10 cellular contexts compared by ENCODE assay signal in genomic region chr1:12178511-12178910, GRCh38. TPM values are rescaled to one million over a fixed set of nuclear protein-coding genes. Genes with fewer than 3 reads are reported as not detected.
DNase-seq lines count a peak whose midpoint lies in the region; ATAC-seq and TF ChIP-seq lines count a peak whose summit lies in the region.
"Had no signal": no experiment of that assay in that cellular context is flagged by ENCODE, and none has a peak within 500 bp of the region (broad histone marks: within the 10 kb centered on the region; RNA-seq: fewer than 3 reads in every experiment).

No MANE protein-coding gene starts in this region.

- no peak for TF ChIP-seq EP300 in esophagus muscularis mucosa (IDR thresholded peaks at IDR 0.05)

- peak; percentile 6 for DNase-seq in NCI-H2171 treated with DMSO at 0.1 percent for 48 hours (lab: John Stamatoyannopoulos, UW)
- DNase-seq in NCI-H2171 (lab: John Stamatoyannopoulos, UW): no peak
- peak; percentile 40 for DNase-seq in NCI-H510A treated with DMSO at 0.1 percent for 48 hours (lab: John Stamatoyannopoulos, UW)
- DNase-seq in esophagus muscularis mucosa (ENCODE audit: extremely low spot score): no peak
- no peak for DNase-seq in D341Med (ENCODE audit: low spot score)
- DNase-seq in AG08396 (ENCODE audit: low spot score): no peak
- DNase-seq: hippocampal formation had no signal

- no peaks in the 10 kb centered on the region for H3K9me3 ChIP-seq in esophagus muscularis mucosa
- H3K9me3 ChIP-seq: ascending aorta had no signal

- H3K36me3 Mint-ChIP-seq in stimulated activated memory B cell treated with anti-CD40 and anti-IgM and Interleukin-4, amounts not matched to agents 10 μg/mL and 1 μg/mL and 100 μg/mL, for 72 hours: peaks cover 37% of the 10 kb centered on the region

- peaks cover 0 to 24% (median 0%) of the 10 kb centered on the region in 4 donors for H3K27me3 ChIP-seq in esophagus muscularis mucosa
- H3K27me3 ChIP-seq: ascending aorta had no signal

- TF ChIP-seq CTCF in esophagus muscularis mucosa (IDR thresholded peaks at IDR 0.05): no peak

- no peak for TF ChIP-seq POLR2A in esophagus muscularis mucosa (IDR thresholded peaks at IDR 0.05; ENCODE audit: low read depth)

- peak overlapping the region; percentile 67 for H3K4me3 Mint-ChIP-seq in stimulated activated memory B cell treated with anti-CD40 and anti-IgM and Interleukin-4, amounts not matched to agents 10 μg/mL and 1 μg/mL and 100 μg/mL, for 72 hours

- no peak for ATAC-seq in stimulated activated memory B cell treated with anti-CD40 and anti-IgM and Interleukin-4, amounts not matched to agents 10 μg/mL and 1 μg/mL and 100 μg/mL, for 72 hours
- no peak for ATAC-seq in GM21723 (IDR thresholded peaks at IDR 0.05; ENCODE audit: unreplicated experiment)

- WGBS in esophagus muscularis mucosa: 69% methylated on average over 11 of the region's 11 CpGs

- no peak overlapping the region for H3K4me3 ChIP-seq in esophagus muscularis mucosa
- H3K4me3 ChIP-seq: ascending aorta had no signal

- H3K4me1 Mint-ChIP-seq in stimulated activated memory B cell treated with anti-CD40 and anti-IgM and Interleukin-4, amounts not matched to agents 10 μg/mL and 1 μg/mL and 100 μg/mL, for 72 hours: peaks cover 96% of the 10 kb centered on the region

- H3K27ac ChIP-seq in esophagus muscularis mucosa (replicated peaks in 1 of 4): peak overlapping the region; percentile 40 to 72 (median 62)

- intact Hi-C loops in esophagus muscularis mucosa (cut with DNase I): no loop called here

- H3K27me3 Mint-ChIP-seq in stimulated activated memory B cell treated with anti-CD40 and anti-IgM and Interleukin-4, amounts not matched to agents 10 μg/mL and 1 μg/mL and 100 μg/mL, for 72 hours: no peaks in the 10 kb centered on the region

- no peaks in the 10 kb centered on the region for H3K36me3 ChIP-seq in esophagus muscularis mucosa
- H3K36me3 ChIP-seq: ascending aorta had no signal

- H3K9me3 Mint-ChIP-seq in stimulated activated memory B cell treated with anti-CD40 and anti-IgM and Interleukin-4, amounts not matched to agents 10 μg/mL and 1 μg/mL and 100 μg/mL, for 72 hours: no peaks in the 10 kb centered on the region

- peak overlapping the region; percentile 75 for H3K27ac Mint-ChIP-seq in stimulated activated memory B cell treated with anti-CD40 and anti-IgM and Interleukin-4, amounts not matched to agents 10 μg/mL and 1 μg/mL and 100 μg/mL, for 72 hours

- peaks cover 68 to 95% (median 84%) of the 10 kb centered on the region in 4 donors for H3K4me1 ChIP-seq in esophagus muscularis mucosa

RNA-seq across cellular contexts. Expression of gene TNFRSF1B, which starts 11.7 kb away (rescaled TPM):
- total RNA-seq in esophagus muscularis mucosa: 10 to 100 TPM; 15.4 to 55.5 (median 32.4) TPM

RNA-seq across cellular contexts. Expression of gene VPS13D, which starts 51.3 kb away (rescaled TPM):
- 10 to 100 TPM; 67.8 to 93.3 (median 85.4) TPM for total RNA-seq in esophagus muscularis mucosa

Comparison
In these comparisons a context has a peak if more than half of its experiments do, and no peak if none do; other contexts are left out.
1. DNase-seq: peak in NCI-H2171 treated with DMSO at 0.1 percent for 48 hours (single experiment) and NCI-H510A treated with DMSO at 0.1 percent for 48 hours (single experiment); none in NCI-H2171 (single experiment), esophagus muscularis mucosa (single experiment), D341Med (single experiment) and AG08396 (single experiment).